In genomic region chr18:70019136-70019535, GRCh38 we compare ENCODE assay signal across 22 cellular contexts.
DNase-seq lines count a peak whose midpoint lies in the region; ATAC-seq, FAIRE-seq and TF ChIP-seq lines count a peak whose summit lies in the region.
"Had no signal": no experiment of that assay in that cellular context is flagged by ENCODE, and none has a peak within 500 bp of the region (broad histone marks: within the 10 kb centered on the region; RNA-seq: fewer than 3 reads in every experiment).

No MANE protein-coding gene starts in this region.

- H3K36me3 ChIP-seq in upper lobe of right lung: peaks cover 11% of the 10 kb centered on the region

- no peak for TF ChIP-seq POLR2A in GM12892 (IDR thresholded peaks at IDR 0.05; ENCODE audit: low read depth, low read length)

- H3K4me1 ChIP-seq in upper lobe of right lung: peaks cover 5% of the 10 kb centered on the region
- H3K4me1 ChIP-seq: A549 had no signal

- FAIRE-seq in GM12892 (lab: Jason Lieb, UNC): no peak
- FAIRE-seq: A549, GM12878 had no signal

- DNase-seq in CD1c-positive myeloid dendritic cell (ENCODE audit: extremely low spot score): peak; percentile 7
- DNase-seq in head of caudate nucleus: peak in 25 of 42 donors; percentile 13 to 78 (median 45)
- DNase-seq in upper lobe of right lung: no peak
- no peak for DNase-seq in GM12892 (ENCODE audit: insufficient read length)
- DNase-seq: AML-193; CD4-positive, alpha-beta memory T cell; CD4-positive, CD25-positive, alpha-beta regulatory T cell; CD8-positive, alpha-beta memory T cell; COR-L47; DMS 273 treated with DMSO at 0.1 percent for 48 hours; DMS153; DMS53; DMS79; DND-41; EL; GDM1 had no signal

- no peaks in the 10 kb centered on the region for H3K27me3 ChIP-seq in upper lobe of right lung
- H3K27me3 ChIP-seq: BLaER1 treated with 17β-estradiol and CSF1 and Interleukin-3, amounts not matched to agents 10 nM and 100 nM had no signal

- no peak for TF ChIP-seq CTCF in upper lobe of right lung (IDR thresholded peaks at IDR 0.05)

- no peak overlapping the region for H3K4me3 ChIP-seq in upper lobe of right lung
- H3K4me3 ChIP-seq: A549; BLaER1 treated with 17β-estradiol and CSF1 and Interleukin-3, amounts not matched to agents 10 nM and 100 nM; GM12878 had no signal

- ATAC-seq in upper lobe of right lung: peak; percentile 22
- no peak for ATAC-seq in HG02588 (IDR thresholded peaks at IDR 0.05; ENCODE audit: unreplicated experiment)
- ATAC-seq: A549, GM12878 had no signal

- no peak overlapping the region for H3K27ac ChIP-seq in upper lobe of right lung
- H3K27ac ChIP-seq: 22Rv1; A549; BLaER1 treated with 17β-estradiol and CSF1 and Interleukin-3, amounts not matched to agents 10 nM and 100 nM; C4-2B had no signal

- intact Hi-C loops in head of caudate nucleus (cut with DNase I): no loop called here
- intact Hi-C loops in upper lobe of right lung (cut with DNase I): no loop called here

- no peaks in the 10 kb centered on the region for H3K9me3 ChIP-seq in upper lobe of right lung
- H3K9me3 ChIP-seq: A549; BLaER1 treated with 17β-estradiol and CSF1 and Interleukin-3, amounts not matched to agents 10 nM and 100 nM had no signal

Comparison
In these comparisons a context has a peak if more than half of its experiments do, and no peak if none do; other contexts are left out.
1. DNase-seq: peak in CD1c-positive myeloid dendritic cell (single experiment) and head of caudate nucleus (25 of 42); none in upper lobe of right lung (single experiment) and GM12892 (single experiment).